24 cellular contexts compared by ENCODE assay signal in genomic region chr5:102946971-102947370, GRCh38.
"Had no signal": no experiment of that assay in that cellular context is flagged by ENCODE, and none has a peak within 500 bp of the region (broad histone marks: within the 10 kb centered on the region; RNA-seq: fewer than 3 reads in every experiment).

No MANE protein-coding gene starts in this region.

- H3K27ac Mint-ChIP-seq: memory B cell; mesothelial cell of epicardium; natural killer cell; progenitor cell of endocrine pancreas; stimulated activated memory B cell treated with anti-CD40 and anti-IgM and Interleukin-4, amounts not matched to agents 10 μg/mL and 1 μg/mL and 100 μg/mL, for 72 hours; stimulated activated naive CD8-positive, alpha-beta T cell treated with anti-CD3 and anti-CD28 coated beads, Interleukin-15, Interleukin-2, amounts not matched to agents 100 ng/mL and 50 ng/mL, for 24 hours had no signal

- DNase-seq: cortex of kidney; dorsolateral prefrontal cortex; effector memory CD4-positive, alpha-beta T cell; foreskin fibroblast; hippocampal formation; kidney glomerular epithelial cell; lower lobe of right lung; natural killer cell; occipital lobe; pancreas; right lobe of liver; stimulated activated CD4-positive, alpha-beta T cell treated with anti-CD3 and anti-CD28 coated beads, Interleukin-4, amount 100 ng/mL, for 24 hours; tibial artery; upper lobe of left lung; uterus had no signal

- H3K27ac ChIP-seq: dorsolateral prefrontal cortex, epithelial cell of prostate, esophagus muscularis mucosa, lower lobe of right lung, pancreas, right lobe of liver, tibial artery, upper lobe of left lung, uterus had no signal

- H3K9me3 Mint-ChIP-seq: memory B cell; mesothelial cell of epicardium; natural killer cell; neural crest cell; stimulated activated memory B cell treated with anti-CD40 and anti-IgM and Interleukin-4, amounts not matched to agents 10 μg/mL and 1 μg/mL and 100 μg/mL, for 72 hours; stimulated activated naive CD8-positive, alpha-beta T cell treated with anti-CD3 and anti-CD28 coated beads, Interleukin-15, Interleukin-2, amounts not matched to agents 100 ng/mL and 50 ng/mL, for 24 hours had no signal

- H3K4me3 ChIP-seq: dorsolateral prefrontal cortex, esophagus muscularis mucosa, lower lobe of right lung, pancreas, right lobe of liver, tibial artery, upper lobe of left lung, uterus had no signal

- H3K36me3 Mint-ChIP-seq: memory B cell had no signal

- H3K36me3 ChIP-seq: pancreas, right lobe of liver, uterus had no signal

- H3K4me1 Mint-ChIP-seq: memory B cell; mesothelial cell of epicardium; natural killer cell; neural crest cell; stimulated activated memory B cell treated with anti-CD40 and anti-IgM and Interleukin-4, amounts not matched to agents 10 μg/mL and 1 μg/mL and 100 μg/mL, for 72 hours had no signal

- H3K4me3 Mint-ChIP-seq: memory B cell; mesothelial cell of epicardium; natural killer cell; neural crest cell; stimulated activated memory B cell treated with anti-CD40 and anti-IgM and Interleukin-4, amounts not matched to agents 10 μg/mL and 1 μg/mL and 100 μg/mL, for 72 hours; stimulated activated naive CD8-positive, alpha-beta T cell treated with anti-CD3 and anti-CD28 coated beads, Interleukin-15, Interleukin-2, amounts not matched to agents 100 ng/mL and 50 ng/mL, for 24 hours had no signal

- H3K4me1 ChIP-seq: lower lobe of right lung, pancreas, right lobe of liver, upper lobe of left lung, uterus had no signal

- H3K27me3 ChIP-seq: dorsolateral prefrontal cortex, esophagus muscularis mucosa, pancreas, right lobe of liver, tibial artery, upper lobe of left lung, uterus had no signal

- H3K27me3 Mint-ChIP-seq: memory B cell; progenitor cell of endocrine pancreas; stimulated activated memory B cell treated with anti-CD40 and anti-IgM and Interleukin-4, amounts not matched to agents 10 μg/mL and 1 μg/mL and 100 μg/mL, for 72 hours; stimulated activated naive CD8-positive, alpha-beta T cell treated with anti-CD3 and anti-CD28 coated beads, Interleukin-15, Interleukin-2, amounts not matched to agents 100 ng/mL and 50 ng/mL, for 24 hours had no signal

- H3K9me3 ChIP-seq: esophagus muscularis mucosa, lower lobe of right lung, pancreas, right lobe of liver, tibial artery, upper lobe of left lung, uterus had no signal

- ATAC-seq: left lobe of liver; lower lobe of right lung; natural killer cell; pancreas; right lobe of liver; stimulated activated memory B cell treated with anti-CD40 and anti-IgM and Interleukin-4, amounts not matched to agents 10 μg/mL and 1 μg/mL and 100 μg/mL, for 72 hours had no signal
